Comparison of ENCODE assay signal across 10 cellular contexts in the genomic region with DNA sequence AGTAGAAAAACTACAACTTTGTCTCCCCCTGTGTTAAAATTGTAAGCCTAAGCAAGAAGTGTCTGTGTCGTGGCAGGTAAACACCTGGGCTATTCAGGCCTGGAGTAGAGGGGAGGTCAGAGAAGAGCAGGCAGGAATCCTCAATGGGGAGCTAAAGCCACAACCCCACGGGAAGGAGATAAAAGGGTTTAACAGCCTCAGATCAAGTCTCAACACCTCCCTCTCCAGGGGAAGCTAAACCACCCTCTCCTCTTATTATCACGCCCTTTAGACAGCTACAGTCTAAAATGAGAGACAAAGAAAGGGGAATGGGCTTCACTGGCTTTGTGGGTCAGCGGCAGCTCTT. TPM values are rescaled to one million over a fixed set of nuclear protein-coding genes. Genes with fewer than 3 reads are reported as not detected.
A peak's percentile ranks its signal among the peaks of the same experiment; 100 is the strongest.
DNase-seq lines count a peak whose midpoint lies in the region; ATAC-seq and TF ChIP-seq lines count a peak whose summit lies in the region.
"Had no signal": no experiment of that assay in that cellular context is flagged by ENCODE, and none has a peak within 500 bp of the region (broad histone marks: within the 10 kb centered on the region; RNA-seq: fewer than 3 reads in every experiment).

No MANE protein-coding gene starts in this region.

- H3K9ac ChIP-seq in mucosa of rectum (ENCODE audit: low read depth in 1 of 2, low read length in 2 of 2) = no peak overlapping the region

- DNase-seq in left ventricle myocardium inferior (no peak), Right ventricle myocardium inferior (ENCODE audit: missing footprints) (no peak), SK-N-DZ (ENCODE audit: low spot score) (no peak), HAP-1 (ENCODE audit: low spot score in 2 of 2) (no peak)
- no peak for DNase-seq in activated effector memory CD4-positive, alpha-beta T cell treated with Interleukin-2 at 50 U/mL for 16 hours
- DNase-seq: activated CD4-positive, alpha-beta T cell treated with anti-CD3 and anti-CD28 coated beads, Interleukin-2, amount 10 ng/mL, durations not matched to agents 7 days and 5 days had no signal

- TF ChIP-seq CTCF in left ventricle myocardium inferior (IDR thresholded peaks at IDR 0.05; ENCODE audit: borderline replicate concordance) = no peak

- H3K27ac ChIP-seq in left ventricle myocardium inferior (replicated peaks) = no peak overlapping the region
- no peak overlapping the region for H3K27ac ChIP-seq in ectodermal cell (ENCODE audit: insufficient read depth, low read depth, low read length, poor library complexity, severe bottlenecking)
- H3K27ac ChIP-seq in mucosa of rectum (ENCODE audit: low read depth in 2 of 2, low read length in 2 of 2) = peak overlapping the region in 1 of 2 donors; percentile 16

- H3K36me3 ChIP-seq in left ventricle myocardium inferior (no peaks in the 10 kb centered on the region), ectodermal cell (ENCODE audit: control insufficient read depth, insufficient read depth, low read length) (no peaks in the 10 kb centered on the region), mucosa of rectum (ENCODE audit: control insufficient read depth in 2 of 2, insufficient read depth in 2 of 2, low read length in 2 of 2) (no peaks in the 10 kb centered on the region), HAP-1 (replicated peaks) (no peaks in the 10 kb centered on the region)
- H3K36me3 ChIP-seq: thyroid gland had no signal

- no peak for ATAC-seq in Right ventricle myocardium inferior
- no peak for ATAC-seq in GM19035 (IDR thresholded peaks at IDR 0.05; ENCODE audit: unreplicated experiment)

- H3K27me3 ChIP-seq in left ventricle myocardium inferior (ENCODE audit: low read depth) = no peaks in the 10 kb centered on the region
- H3K27me3 ChIP-seq in ectodermal cell (ENCODE audit: control insufficient read depth, insufficient read depth, low read length, poor library complexity, severe bottlenecking) = peaks cover 67% of the 10 kb centered on the region
- H3K27me3 ChIP-seq in mucosa of rectum (ENCODE audit: control insufficient read depth in 2 of 2, insufficient read depth in 2 of 2, low read length in 2 of 2) = no peaks in the 10 kb centered on the region
- H3K27me3 ChIP-seq in HAP-1 (ENCODE audit: low read depth) = peaks cover 5% of the 10 kb centered on the region; the same call in 1 of the 2 replicates
- H3K27me3 ChIP-seq: thyroid gland had no signal

- in situ Hi-C loops in HAP-1 (cut with MboI; ENCODE audit: low sequenced_read_pairs) = no loop called here

- H3K4me1 ChIP-seq in left ventricle myocardium inferior (peaks cover 34% of the 10 kb centered on the region), ectodermal cell (ENCODE audit: control insufficient read depth, insufficient read depth, low read length) (peaks cover 29% of the 10 kb centered on the region), mucosa of rectum (ENCODE audit: control insufficient read depth in 2 of 2, insufficient read depth in 2 of 2, low read length in 2 of 2) (peaks cover 19 to 25% of the 10 kb centered on the region in 2 donors), HAP-1 (peaks cover 10% of the 10 kb centered on the region)

- WGBS in ectodermal cell, 2 experiments = 1 to 2% methylated on average over 4 of the region's 4 CpGs

- H3K9me3 ChIP-seq in left ventricle myocardium inferior (replicated peaks) (no peaks in the 10 kb centered on the region), ectodermal cell (ENCODE audit: control insufficient read depth, low read length) (no peaks in the 10 kb centered on the region), mucosa of rectum (ENCODE audit: control insufficient read depth in 2 of 2, low read length in 2 of 2) (no peaks in the 10 kb centered on the region), HAP-1 (no peaks in the 10 kb centered on the region)
- H3K9me3 ChIP-seq: thyroid gland had no signal

- intact Hi-C loops in left ventricle myocardium inferior (cut with micrococcal nuclease) (no loop called here), Right ventricle myocardium inferior (cut with DNase I) (no loop called here)

- H3K4me3 ChIP-seq in left ventricle myocardium inferior (peak overlapping the region; percentile 54), ectodermal cell (ENCODE audit: insufficient read depth, low read depth, low read length) (peak overlapping the region; percentile 22), mucosa of rectum (ENCODE audit: low read length in 2 of 2) (peak overlapping the region; percentile 47 to 70), HAP-1 (no peak overlapping the region)

RNA-seq across cellular contexts. Expression of a gene that starts 11.6 kb away (rescaled TPM):
- total RNA-seq in left ventricle myocardium inferior (5.0 TPM), Right ventricle myocardium inferior (4.7 TPM)
- polyA plus RNA-seq in ectodermal cell (2013, experiment 1 of 4) = 3.7 TPM
- polyA plus RNA-seq in ectodermal cell (2013, experiment 2 of 4) = 3.6 TPM
- polyA plus RNA-seq in ectodermal cell (2013, experiment 3 of 4) = 3.1 TPM
- 3.0 TPM for polyA plus RNA-seq in ectodermal cell (2013, experiment 4 of 4)
- 0.38 and 2.9 TPM in 2 replicates for polyA plus RNA-seq in SK-N-DZ (2014; cell fraction: cytosol; rRNA removed)
- 0.06 and 0.28 TPM in 2 replicates for polyA plus RNA-seq in SK-N-DZ (2014; cell fraction: nucleus; rRNA removed)
